1 cellular context compared by ENCODE assay signal in genomic region chr18:70355620-70356385, GRCh38.
TF ChIP-seq lines count a peak whose summit lies in the region.

No MANE protein-coding gene starts in this region.

TF ChIP-seq in HCT116, 20 proteins besides CTCF, POLR2A, EP300 and RAD21 (continued from another document):
- TF ChIP-seq EZH2phosphoT487 (IDR thresholded peaks at IDR 0.05; ENCODE audit: borderline replicate concordance): no peak
- TF ChIP-seq EGR1 (IDR thresholded peaks at IDR 0.05; ENCODE audit: low read depth): no peak
